In genomic region chr15:76577879-76578512, GRCh38 we compare ENCODE assay signal across 14 cellular contexts.
"Had no signal": no experiment of that assay in that cellular context is flagged by ENCODE, and none has a peak within 500 bp of the region (broad histone marks: within the 10 kb centered on the region; RNA-seq: fewer than 3 reads in every experiment).

No MANE protein-coding gene starts in this region.

- H3K27me3 Mint-ChIP-seq: brain; dendritic cell treated with granulocyte-macrophage colony-stimulating factor and Interleukin-4, amounts not matched to agents 40 ng/mL and 50 ng/mL, for 4 days; effector memory CD8-positive, alpha-beta T cell had no signal

- ATAC-seq: effector memory CD8-positive, alpha-beta T cell; upper lobe of right lung had no signal

- H3K27ac ChIP-seq: upper lobe of right lung had no signal

- H3K4me3 Mint-ChIP-seq: brain; dendritic cell treated with granulocyte-macrophage colony-stimulating factor and Interleukin-4, amounts not matched to agents 40 ng/mL and 50 ng/mL, for 4 days; effector memory CD8-positive, alpha-beta T cell; nephron progenitor cell had no signal

- H3K36me3 ChIP-seq: upper lobe of right lung had no signal

- H3K27ac Mint-ChIP-seq: activated T-helper 2 cell treated with anti-CD3 and anti-CD28 coated beads, Interferon-gamma antibody, Interleukin-2, Interleukin-4, amounts not matched to agents 10 μg/mL and 5 μg/mL and 100 μg/mL, durations not matched to agents 14 hours and 24 hours and 36 hours; dendritic cell treated with granulocyte-macrophage colony-stimulating factor and Interleukin-4, amounts not matched to agents 40 ng/mL and 50 ng/mL, for 4 days; effector memory CD8-positive, alpha-beta T cell; nephron progenitor cell had no signal

- DNase-seq: activated CD4-positive, alpha-beta T cell treated with anti-CD3 and anti-CD28 coated beads, Interleukin-2, amount 50 U/mL, for 1 hour; activated naive CD4-positive, alpha-beta T cell treated with anti-CD3 and anti-CD28 coated beads, Interleukin-2, amount 50 U/mL, for 16 hours; activated T-cell treated with anti-CD3 and anti-CD28 coated beads for 4 hours; amygdala; cerebellar nuclear complex; effector memory CD8-positive, alpha-beta T cell; erythroblast; hypothalamus; nephron progenitor cell; upper lobe of right lung had no signal

- H3K4me3 ChIP-seq: skin epidermis, upper lobe of right lung had no signal

- H3K27me3 ChIP-seq: upper lobe of right lung had no signal
